1 cellular context compared by ENCODE assay signal in the genomic region with DNA sequence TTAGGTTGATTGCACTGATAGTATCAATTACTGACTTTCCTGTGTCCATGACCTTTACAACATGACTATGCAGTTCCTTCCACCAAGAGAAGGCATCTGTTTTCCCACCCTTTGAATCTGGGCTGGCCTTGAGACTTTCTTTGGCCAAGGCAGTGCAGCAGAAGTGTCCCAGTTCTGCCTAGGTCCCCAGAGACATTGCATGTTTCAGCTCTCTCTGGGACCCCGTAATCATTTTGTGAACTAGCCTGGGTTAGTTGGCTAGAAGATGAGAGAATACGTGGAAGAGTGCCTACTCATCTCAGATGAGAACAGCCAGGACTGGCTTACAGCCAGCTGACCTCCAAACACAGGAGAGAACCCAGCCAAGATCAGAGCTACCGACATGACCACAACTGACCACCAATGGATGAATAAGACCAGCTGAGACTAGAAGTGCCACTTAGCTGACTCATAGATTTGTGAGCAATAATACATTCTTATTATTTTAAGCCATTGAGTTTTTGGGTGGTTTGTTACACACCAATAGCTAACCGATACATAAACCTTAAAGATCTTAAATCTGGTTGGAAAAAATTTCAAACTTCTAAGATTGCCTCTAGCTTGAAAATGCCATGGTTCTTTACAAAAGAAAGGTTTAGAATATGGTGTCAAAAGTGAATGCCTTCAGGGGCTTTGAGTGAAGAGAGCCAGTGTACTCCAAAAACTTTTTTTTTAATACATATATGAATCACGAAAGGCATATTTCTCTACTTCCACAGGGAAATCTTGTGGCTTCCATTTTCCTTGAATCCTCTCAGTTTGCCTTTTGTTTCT.
TF ChIP-seq lines count a peak whose summit lies in the region.

No MANE protein-coding gene starts in this region.

TF ChIP-seq in HepG2, 621 proteins besides CTCF, POLR2A, EP300 and RAD21 (continued from another document and continues in another):
- TF ChIP-seq, protein P1, sequence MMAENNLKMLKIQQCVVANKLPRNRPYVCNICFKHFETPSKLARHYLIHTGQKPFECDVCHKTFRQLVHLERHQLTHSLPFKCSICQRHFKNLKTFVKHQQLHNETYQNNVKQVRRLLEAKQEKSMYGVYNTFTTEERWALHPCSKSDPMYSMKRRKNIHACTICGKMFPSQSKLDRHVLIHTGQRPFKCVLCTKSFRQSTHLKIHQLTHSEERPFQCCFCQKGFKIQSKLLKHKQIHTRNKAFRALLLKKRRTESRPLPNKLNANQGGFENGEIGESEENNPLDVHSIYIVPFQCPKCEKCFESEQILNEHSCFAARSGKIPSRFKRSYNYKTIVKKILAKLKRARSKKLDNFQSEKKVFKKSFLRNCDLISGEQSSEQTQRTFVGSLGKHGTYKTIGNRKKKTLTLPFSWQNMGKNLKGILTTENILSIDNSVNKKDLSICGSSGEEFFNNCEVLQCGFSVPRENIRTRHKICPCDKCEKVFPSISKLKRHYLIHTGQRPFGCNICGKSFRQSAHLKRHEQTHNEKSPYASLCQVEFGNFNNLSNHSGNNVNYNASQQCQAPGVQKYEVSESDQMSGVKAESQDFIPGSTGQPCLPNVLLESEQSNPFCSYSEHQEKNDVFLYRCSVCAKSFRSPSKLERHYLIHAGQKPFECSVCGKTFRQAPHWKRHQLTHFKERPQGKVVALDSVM (CRISPR knock-in tag; IDR thresholded peaks at IDR 0.05) = no peak
- TF ChIP-seq RCOR2 (CRISPR knock-in tag; IDR thresholded peaks at IDR 0.05) = peak; percentile 67
- peak; percentile 44; the same call in 1 of the 2 replicates for TF ChIP-seq ZNF644 (CRISPR knock-in tag; IDR thresholded peaks at IDR 0.05; ENCODE audit: low read depth)
- TF ChIP-seq, protein P2, sequence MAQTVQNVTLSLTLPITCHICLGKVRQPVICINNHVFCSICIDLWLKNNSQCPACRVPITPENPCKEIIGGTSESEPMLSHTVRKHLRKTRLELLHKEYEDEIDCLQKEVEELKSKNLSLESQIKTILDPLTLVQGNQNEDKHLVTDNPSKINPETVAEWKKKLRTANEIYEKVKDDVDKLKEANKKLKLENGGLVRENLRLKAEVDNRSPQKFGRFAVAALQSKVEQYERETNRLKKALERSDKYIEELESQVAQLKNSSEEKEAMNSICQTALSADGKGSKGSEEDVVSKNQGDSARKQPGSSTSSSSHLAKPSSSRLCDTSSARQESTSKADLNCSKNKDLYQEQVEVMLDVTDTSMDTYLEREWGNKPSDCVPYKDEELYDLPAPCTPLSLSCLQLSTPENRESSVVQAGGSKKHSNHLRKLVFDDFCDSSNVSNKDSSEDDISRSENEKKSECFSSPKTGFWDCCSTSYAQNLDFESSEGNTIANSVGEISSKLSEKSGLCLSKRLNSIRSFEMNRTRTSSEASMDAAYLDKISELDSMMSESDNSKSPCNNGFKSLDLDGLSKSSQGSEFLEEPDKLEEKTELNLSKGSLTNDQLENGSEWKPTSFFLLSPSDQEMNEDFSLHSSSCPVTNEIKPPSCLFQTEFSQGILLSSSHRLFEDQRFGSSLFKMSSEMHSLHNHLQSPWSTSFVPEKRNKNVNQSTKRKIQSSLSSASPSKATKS (CRISPR knock-in tag; IDR thresholded peaks at IDR 0.05) = no peak
- TF ChIP-seq RFXAP (CRISPR knock-in tag; IDR thresholded peaks at IDR 0.05; ENCODE audit: borderline replicate concordance) = no peak
- TF ChIP-seq TMF1 (CRISPR knock-in tag; IDR thresholded peaks at IDR 0.05; ENCODE audit: low read depth) = no peak
- no peak for TF ChIP-seq KMT2B (CRISPR knock-in tag; IDR thresholded peaks at IDR 0.05)
- TF ChIP-seq SALL2 (CRISPR knock-in tag; IDR thresholded peaks at IDR 0.05) = no peak
- no peak for TF ChIP-seq ZNF431 (CRISPR knock-in tag; IDR thresholded peaks at IDR 0.05; ENCODE audit: borderline replicate concordance, low read depth)
- TF ChIP-seq HDAC2 (CRISPR knock-in tag; IDR thresholded peaks at IDR 0.05) = 0 out of 2 replicates have a peak, but pooled peaks have one; percentile 23
- no peak for TF ChIP-seq FOXA1 (IDR thresholded peaks at IDR 0.05)
- TF ChIP-seq FOXA1 (CRISPR knock-in tag; IDR thresholded peaks at IDR 0.05) = no peak
- TF ChIP-seq ZNF501 (CRISPR knock-in tag; IDR thresholded peaks at IDR 0.05) = peak; percentile 28; the same call in 1 of the 2 replicates
- 0 out of 2 replicates have a peak, but pooled peaks have one; percentile 14 for TF ChIP-seq PHF21A (CRISPR knock-in tag; IDR thresholded peaks at IDR 0.05)
- TF ChIP-seq, protein P3, sequence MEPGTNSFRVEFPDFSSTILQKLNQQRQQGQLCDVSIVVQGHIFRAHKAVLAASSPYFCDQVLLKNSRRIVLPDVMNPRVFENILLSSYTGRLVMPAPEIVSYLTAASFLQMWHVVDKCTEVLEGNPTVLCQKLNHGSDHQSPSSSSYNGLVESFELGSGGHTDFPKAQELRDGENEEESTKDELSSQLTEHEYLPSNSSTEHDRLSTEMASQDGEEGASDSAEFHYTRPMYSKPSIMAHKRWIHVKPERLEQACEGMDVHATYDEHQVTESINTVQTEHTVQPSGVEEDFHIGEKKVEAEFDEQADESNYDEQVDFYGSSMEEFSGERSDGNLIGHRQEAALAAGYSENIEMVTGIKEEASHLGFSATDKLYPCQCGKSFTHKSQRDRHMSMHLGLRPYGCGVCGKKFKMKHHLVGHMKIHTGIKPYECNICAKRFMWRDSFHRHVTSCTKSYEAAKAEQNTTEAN (CRISPR knock-in tag; conservative IDR thresholded peaks at IDR 0.05) = no peak
- TF ChIP-seq EHMT2 (IDR thresholded peaks at IDR 0.05; ENCODE audit: borderline replicate concordance, low read depth, low read length) = peak; percentile 64; the same call in 1 of the 2 replicates
- TF ChIP-seq, protein P4, sequence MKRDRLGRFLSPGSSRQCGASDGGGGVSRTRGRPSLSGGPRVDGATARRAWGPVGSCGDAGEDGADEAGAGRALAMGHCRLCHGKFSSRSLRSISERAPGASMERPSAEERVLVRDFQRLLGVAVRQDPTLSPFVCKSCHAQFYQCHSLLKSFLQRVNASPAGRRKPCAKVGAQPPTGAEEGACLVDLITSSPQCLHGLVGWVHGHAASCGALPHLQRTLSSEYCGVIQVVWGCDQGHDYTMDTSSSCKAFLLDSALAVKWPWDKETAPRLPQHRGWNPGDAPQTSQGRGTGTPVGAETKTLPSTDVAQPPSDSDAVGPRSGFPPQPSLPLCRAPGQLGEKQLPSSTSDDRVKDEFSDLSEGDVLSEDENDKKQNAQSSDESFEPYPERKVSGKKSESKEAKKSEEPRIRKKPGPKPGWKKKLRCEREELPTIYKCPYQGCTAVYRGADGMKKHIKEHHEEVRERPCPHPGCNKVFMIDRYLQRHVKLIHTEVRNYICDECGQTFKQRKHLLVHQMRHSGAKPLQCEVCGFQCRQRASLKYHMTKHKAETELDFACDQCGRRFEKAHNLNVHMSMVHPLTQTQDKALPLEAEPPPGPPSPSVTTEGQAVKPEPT (CRISPR knock-in tag; IDR thresholded peaks at IDR 0.05; ENCODE audit: low read depth) = no peak
- TF ChIP-seq PHF20 (CRISPR knock-in tag; IDR thresholded peaks at IDR 0.05) = no peak
- TF ChIP-seq KDM1A (CRISPR knock-in tag; IDR thresholded peaks at IDR 0.05) = peak; percentile 88; the same call in 1 of the 2 replicates
- no peak for TF ChIP-seq ZNF101 (CRISPR knock-in tag; IDR thresholded peaks at IDR 0.05; ENCODE audit: borderline replicate concordance, low read depth)
- TF ChIP-seq, protein P5, sequence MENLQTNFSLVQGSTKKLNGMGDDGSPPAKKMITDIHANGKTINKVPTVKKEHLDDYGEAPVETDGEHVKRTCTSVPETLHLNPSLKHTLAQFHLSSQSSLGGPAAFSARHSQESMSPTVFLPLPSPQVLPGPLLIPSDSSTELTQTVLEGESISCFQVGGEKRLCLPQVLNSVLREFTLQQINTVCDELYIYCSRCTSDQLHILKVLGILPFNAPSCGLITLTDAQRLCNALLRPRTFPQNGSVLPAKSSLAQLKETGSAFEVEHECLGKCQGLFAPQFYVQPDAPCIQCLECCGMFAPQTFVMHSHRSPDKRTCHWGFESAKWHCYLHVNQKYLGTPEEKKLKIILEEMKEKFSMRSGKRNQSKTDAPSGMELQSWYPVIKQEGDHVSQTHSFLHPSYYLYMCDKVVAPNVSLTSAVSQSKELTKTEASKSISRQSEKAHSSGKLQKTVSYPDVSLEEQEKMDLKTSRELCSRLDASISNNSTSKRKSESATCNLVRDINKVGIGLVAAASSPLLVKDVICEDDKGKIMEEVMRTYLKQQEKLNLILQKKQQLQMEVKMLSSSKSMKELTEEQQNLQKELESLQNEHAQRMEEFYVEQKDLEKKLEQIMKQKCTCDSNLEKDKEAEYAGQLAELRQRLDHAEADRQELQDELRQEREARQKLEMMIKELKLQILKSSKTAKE (CRISPR knock-in tag; IDR thresholded peaks at IDR 0.05; ENCODE audit: borderline replicate concordance) = 0 out of 2 replicates have a peak, but pooled peaks have one; percentile 20
- TF ChIP-seq ZNF564 (CRISPR knock-in tag; IDR thresholded peaks at IDR 0.05) = no peak
- TF ChIP-seq MLLT10 (CRISPR knock-in tag; IDR thresholded peaks at IDR 0.05) = no peak
- no peak for TF ChIP-seq ZNF572 (CRISPR knock-in tag; IDR thresholded peaks at IDR 0.05)
- peak; percentile 61; the same call in 1 of the 2 replicates for TF ChIP-seq NR2C2 (CRISPR knock-in tag; IDR thresholded peaks at IDR 0.05; ENCODE audit: borderline replicate concordance)
- no peak for TF ChIP-seq ZNF607 (CRISPR knock-in tag; IDR thresholded peaks at IDR 0.05; ENCODE audit: borderline replicate concordance)
- no peak for TF ChIP-seq EEA1 (CRISPR knock-in tag; IDR thresholded peaks at IDR 0.05; ENCODE audit: borderline replicate concordance)
- TF ChIP-seq SAP130 (CRISPR knock-in tag; IDR thresholded peaks at IDR 0.05; ENCODE audit: low read depth) = peak; percentile 55
- no peak for TF ChIP-seq ISX (CRISPR knock-in tag; conservative IDR thresholded peaks at IDR 0.05)
- TF ChIP-seq YEATS4 (CRISPR knock-in tag; IDR thresholded peaks at IDR 0.05; ENCODE audit: borderline replicate concordance) = no peak
- TF ChIP-seq ZNF34 (CRISPR knock-in tag; IDR thresholded peaks at IDR 0.05; ENCODE audit: borderline replicate concordance) = no peak
- TF ChIP-seq, protein P6, sequence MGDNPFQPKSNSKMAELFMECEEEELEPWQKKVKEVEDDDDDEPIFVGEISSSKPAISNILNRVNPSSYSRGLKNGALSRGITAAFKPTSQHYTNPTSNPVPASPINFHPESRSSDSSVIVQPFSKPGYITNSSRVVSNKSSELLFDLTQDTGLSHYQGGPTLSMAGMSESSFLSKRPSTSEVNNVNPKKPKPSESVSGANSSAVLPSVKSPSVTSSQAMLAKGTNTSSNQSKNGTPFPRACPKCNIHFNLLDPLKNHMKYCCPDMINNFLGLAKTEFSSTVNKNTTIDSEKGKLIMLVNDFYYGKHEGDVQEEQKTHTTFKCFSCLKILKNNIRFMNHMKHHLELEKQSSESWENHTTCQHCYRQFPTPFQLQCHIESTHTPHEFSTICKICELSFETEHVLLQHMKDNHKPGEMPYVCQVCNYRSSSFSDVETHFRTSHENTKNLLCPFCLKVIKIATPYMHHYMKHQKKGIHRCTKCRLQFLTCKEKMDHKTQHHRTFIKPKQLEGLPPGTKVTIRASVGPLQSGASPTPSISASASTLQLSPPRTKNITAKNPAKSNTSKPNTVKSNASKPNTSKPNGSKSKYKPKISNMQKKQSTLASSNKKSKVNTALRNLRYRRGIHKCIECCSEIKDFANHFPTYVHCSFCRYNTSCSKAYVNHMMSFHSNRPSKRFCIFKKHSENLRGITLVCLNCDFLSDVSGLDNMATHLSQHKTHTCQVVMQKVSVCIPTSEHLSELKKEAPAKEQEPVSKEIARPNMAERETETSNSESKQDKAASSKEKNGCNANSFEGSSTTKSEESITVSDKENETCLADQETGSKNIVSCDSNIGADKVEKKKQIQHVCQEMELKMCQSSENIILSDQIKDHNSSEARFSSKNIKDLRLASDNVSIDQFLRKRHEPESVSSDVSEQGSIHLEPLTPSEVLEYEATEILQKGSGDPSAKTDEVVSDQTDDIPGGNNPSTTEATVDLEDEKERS (CRISPR knock-in tag; IDR thresholded peaks at IDR 0.05) = no peak
- TF ChIP-seq ASH2L (IDR thresholded peaks at IDR 0.05; ENCODE audit: insufficient read length, low read depth, low read length) = peak; percentile 43
- TF ChIP-seq ELF1 (CRISPR knock-in tag; IDR thresholded peaks at IDR 0.05) = no peak
- TF ChIP-seq SKI (IDR thresholded peaks at IDR 0.05; ENCODE audit: partially characterized antibody) = no peak
- no peak for TF ChIP-seq REPIN1 (CRISPR knock-in tag; IDR thresholded peaks at IDR 0.05; ENCODE audit: borderline replicate concordance, low read depth)
- no peak for TF ChIP-seq SRF (IDR thresholded peaks at IDR 0.05; ENCODE audit: low read depth, low read length)
- TF ChIP-seq ZNF383 (CRISPR knock-in tag; IDR thresholded peaks at IDR 0.05; ENCODE audit: borderline replicate concordance) = no peak
- TF ChIP-seq PCBP1 (IDR thresholded peaks at IDR 0.05; ENCODE audit: borderline replicate concordance, low read depth, low read length) = no peak
- no peak for TF ChIP-seq KLF16 (CRISPR knock-in tag; IDR thresholded peaks at IDR 0.05)
- no peak for TF ChIP-seq ZBTB42 (CRISPR knock-in tag; IDR thresholded peaks at IDR 0.05)
- TF ChIP-seq ZKSCAN5 (CRISPR knock-in tag; IDR thresholded peaks at IDR 0.05) = no peak
- TF ChIP-seq SRSF9 (IDR thresholded peaks at IDR 0.05; ENCODE audit: borderline replicate concordance, insufficient read depth, low read depth, low read length, poor library complexity, severe bottlenecking) = no peak
- peak; percentile 91 for TF ChIP-seq FOSL2 (CRISPR knock-in tag; IDR thresholded peaks at IDR 0.05)
- no peak for TF ChIP-seq HOXA9 (CRISPR knock-in tag; IDR thresholded peaks at IDR 0.05; ENCODE audit: borderline replicate concordance)
- no peak for TF ChIP-seq SOX6 (IDR thresholded peaks at IDR 0.05)
- 0 out of 2 replicates have a peak, but pooled peaks have one; percentile 16 for TF ChIP-seq SOX6 (CRISPR knock-in tag; IDR thresholded peaks at IDR 0.05)
- TF ChIP-seq ZNF788 (CRISPR knock-in tag; IDR thresholded peaks at IDR 0.05; ENCODE audit: borderline replicate concordance) = no peak
- 0 out of 2 replicates have a peak, but pooled peaks have one; percentile 19 for TF ChIP-seq ZNF331 (CRISPR knock-in tag; IDR thresholded peaks at IDR 0.05)
- peak; percentile 99 for TF ChIP-seq RBAK (CRISPR knock-in tag; IDR thresholded peaks at IDR 0.05)
- TF ChIP-seq HMG20A (CRISPR knock-in tag; IDR thresholded peaks at IDR 0.05; ENCODE audit: borderline replicate concordance) = 0 out of 2 replicates have a peak, but pooled peaks have one; percentile 8
- TF ChIP-seq, protein P7, sequence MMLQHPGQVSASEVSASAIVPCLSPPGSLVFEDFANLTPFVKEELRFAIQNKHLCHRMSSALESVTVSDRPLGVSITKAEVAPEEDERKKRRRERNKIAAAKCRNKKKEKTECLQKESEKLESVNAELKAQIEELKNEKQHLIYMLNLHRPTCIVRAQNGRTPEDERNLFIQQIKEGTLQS (CRISPR knock-in tag; IDR thresholded peaks at IDR 0.05) = no peak
- no peak for TF ChIP-seq ZNF329 (CRISPR knock-in tag; IDR thresholded peaks at IDR 0.05; ENCODE audit: low read depth)
- TF ChIP-seq ZSCAN29 (CRISPR knock-in tag; conservative IDR thresholded peaks at IDR 0.05) = no peak
- no peak for TF ChIP-seq ZNF232 (CRISPR knock-in tag; IDR thresholded peaks at IDR 0.05; ENCODE audit: borderline replicate concordance)
- no peak for TF ChIP-seq NFKBIZ (CRISPR knock-in tag; IDR thresholded peaks at IDR 0.05)
- TF ChIP-seq ZSCAN22 (CRISPR knock-in tag; IDR thresholded peaks at IDR 0.05) = no peak
- TF ChIP-seq POLR2AphosphoS2 (IDR thresholded peaks at IDR 0.05; ENCODE audit: low read depth, low read length) = no peak
